Comparison of ENCODE assay signal across 14 cellular contexts in genomic region chr2:86338778-86339295, GRCh38.
"Had no signal": no experiment of that assay in that cellular context is flagged by ENCODE, and none has a peak within 500 bp of the region (broad histone marks: within the 10 kb centered on the region; RNA-seq: fewer than 3 reads in every experiment).

No MANE protein-coding gene starts in this region.

- FAIRE-seq: islet of Langerhans had no signal

- H3K9ac ChIP-seq: SK-N-SH had no signal

- H3K36me3 ChIP-seq: cardiac muscle cell, spleen, thoracic aorta had no signal

- H3K27ac ChIP-seq: cardiac muscle cell, spleen had no signal

- ATAC-seq: psoas muscle; sciatic nerve; stimulated activated naive CD8-positive, alpha-beta T cell treated with anti-CD3 and anti-CD28 coated beads, Interleukin-15, amount 100 ng/mL, for 72 hours; T-cell had no signal

- DNase-seq: activated CD4-positive, alpha-beta memory T cell treated with anti-CD3 and anti-CD28 coated beads for 36 hours; activated CD4-positive, alpha-beta T cell treated with anti-CD3 and anti-CD28 coated beads for 1 hour; activated naive CD4-positive, alpha-beta T cell treated with Interleukin-2 at 50 U/mL for 16 hours; naive B cell; psoas muscle; spleen; stimulated activated naive CD8-positive, alpha-beta T cell treated with anti-CD3 and anti-CD28 coated beads, Interleukin-15, amount 100 ng/mL, for 72 hours; T-cell; T-helper 9 cell had no signal

- H3K27ac Mint-ChIP-seq: activated CD4-positive, alpha-beta memory T cell treated with anti-CD3 and anti-CD28 coated beads for 36 hours; stimulated activated naive CD8-positive, alpha-beta T cell treated with anti-CD3 and anti-CD28 coated beads, Interleukin-15, amount 100 ng/mL, for 72 hours; T-cell had no signal

- H3K9me3 ChIP-seq: psoas muscle, SK-N-SH had no signal
